25 cellular contexts compared by ENCODE assay signal in genomic region chr2:191757256-191757655, GRCh38.
"Had no signal": no experiment of that assay in that cellular context is flagged by ENCODE, and none has a peak within 500 bp of the region (broad histone marks: within the 10 kb centered on the region; RNA-seq: fewer than 3 reads in every experiment).

No MANE protein-coding gene starts in this region.

- H3K27ac ChIP-seq: dorsolateral prefrontal cortex, gastroesophageal sphincter, left ventricle myocardium inferior, lower lobe of right lung, pancreas, prostate gland, right lobe of liver, thoracic aorta, transverse colon had no signal

- H3K27ac Mint-ChIP-seq: memory B cell; naive B cell; nephron; stimulated activated naive B cell treated with anti-CD40 and anti-IgM and Interleukin-4, amounts not matched to agents 10 μg/mL and 1 μg/mL and 100 μg/mL, for 72 hours; stimulated activated naive CD8-positive, alpha-beta T cell treated with anti-CD3 and anti-CD28 coated beads, Interleukin-15, amount 100 ng/mL, for 72 hours had no signal

- H3K4me1 Mint-ChIP-seq: stimulated activated naive CD8-positive, alpha-beta T cell treated with anti-CD3 and anti-CD28 coated beads, Interleukin-15, amount 100 ng/mL, for 72 hours had no signal

- H3K4me3 ChIP-seq: dorsolateral prefrontal cortex, gastroesophageal sphincter, left ventricle myocardium inferior, lower lobe of right lung, pancreas, prostate gland, right lobe of liver, skin epidermis, thoracic aorta, transverse colon had no signal

- H3K27me3 ChIP-seq: gastroesophageal sphincter, pancreas, right lobe of liver, transverse colon had no signal

- ATAC-seq: gastroesophageal sphincter; lower lobe of right lung; pancreas; right lobe of liver; stimulated activated naive B cell treated with anti-CD40 and anti-IgM and Interleukin-4, amounts not matched to agents 10 μg/mL and 1 μg/mL and 100 μg/mL, for 72 hours; stimulated activated naive CD8-positive, alpha-beta T cell treated with anti-CD3 and anti-CD28 coated beads, Interleukin-15, amount 100 ng/mL, for 72 hours had no signal

- H3K4me1 ChIP-seq: left ventricle myocardium inferior, pancreas, prostate gland, right lobe of liver, transverse colon had no signal

- FAIRE-seq: kidney, pancreas had no signal

- H3K9me3 ChIP-seq: gastroesophageal sphincter, left ventricle myocardium inferior, lower lobe of right lung, pancreas, prostate gland, right lobe of liver, thoracic aorta, transverse colon had no signal

- H3K4me3 Mint-ChIP-seq: memory B cell; naive B cell; nephron; stimulated activated naive B cell treated with anti-CD40 and anti-IgM and Interleukin-4, amounts not matched to agents 10 μg/mL and 1 μg/mL and 100 μg/mL, for 72 hours; stimulated activated naive CD8-positive, alpha-beta T cell treated with anti-CD3 and anti-CD28 coated beads, Interleukin-15, amount 100 ng/mL, for 72 hours had no signal

- H3K36me3 ChIP-seq: gastroesophageal sphincter, left ventricle myocardium inferior, lower lobe of right lung, pancreas, prostate gland, right lobe of liver, thoracic aorta, transverse colon had no signal

- H3K36me3 Mint-ChIP-seq: memory B cell; naive B cell; stimulated activated naive B cell treated with anti-CD40 and anti-IgM and Interleukin-4, amounts not matched to agents 10 μg/mL and 1 μg/mL and 100 μg/mL, for 72 hours had no signal

- H3K9me3 Mint-ChIP-seq: memory B cell; naive B cell; nephron; stimulated activated naive B cell treated with anti-CD40 and anti-IgM and Interleukin-4, amounts not matched to agents 10 μg/mL and 1 μg/mL and 100 μg/mL, for 72 hours; stimulated activated naive CD8-positive, alpha-beta T cell treated with anti-CD3 and anti-CD28 coated beads, Interleukin-15, amount 100 ng/mL, for 72 hours had no signal

- DNase-seq: cortex of kidney; dorsolateral prefrontal cortex; effector CD8-positive, alpha-beta T cell; foreskin fibroblast; kidney; left cardiac atrium; left ventricle myocardium inferior; lower lobe of right lung; midbrain; naive B cell; occipital lobe; pancreas; right lobe of liver; stimulated activated CD4-positive, alpha-beta T cell treated with anti-CD3 and anti-CD28 coated beads, Interleukin-2, amount 100 ng/mL, for 24 hours; stimulated activated CD4-positive, alpha-beta T cell treated with anti-CD3 and anti-CD28 coated beads, Interleukin-4, amount 100 ng/mL, for 4 hours; stimulated activated naive B cell treated with anti-CD40 and anti-IgM and Interleukin-4, amounts not matched to agents 10 μg/mL and 1 μg/mL and 100 μg/mL, for 72 hours; stimulated activated naive CD8-positive, alpha-beta T cell treated with anti-CD3 and anti-CD28 coated beads, Interleukin-15, amount 100 ng/mL, for 72 hours; substantia nigra; transverse colon had no signal

- H3K27me3 Mint-ChIP-seq: stimulated activated naive B cell treated with anti-CD40 and anti-IgM and Interleukin-4, amounts not matched to agents 10 μg/mL and 1 μg/mL and 100 μg/mL, for 72 hours had no signal
